In genomic region chr14:84006643-84007137, GRCh38 we compare ENCODE assay signal across 13 cellular contexts.
DNase-seq lines count a peak whose midpoint lies in the region; ATAC-seq and TF ChIP-seq lines count a peak whose summit lies in the region.
"Had no signal": no experiment of that assay in that cellular context is flagged by ENCODE, and none has a peak within 500 bp of the region (broad histone marks: within the 10 kb centered on the region; RNA-seq: fewer than 3 reads in every experiment).

No MANE protein-coding gene starts in this region.

- H3K4me2 ChIP-seq in H9 (ENCODE audit: insufficient read depth, insufficient read length, low read length) = no peak overlapping the region
- no peak overlapping the region for H3K4me2 ChIP-seq in mesendoderm (ENCODE audit: low read length)

- H3K27ac ChIP-seq in H9 (ENCODE audit: insufficient read length, low read depth, low read length) (no peak overlapping the region), mesendoderm (ENCODE audit: low read depth, low read length) (no peak overlapping the region), ascending aorta (no peak overlapping the region)
- H3K27ac ChIP-seq: spleen, uterus had no signal

- H3K4me3 Mint-ChIP-seq in H9 = no peak overlapping the region
- H3K4me3 Mint-ChIP-seq: naive thymus-derived CD4-positive, alpha-beta T cell; T-helper 1 cell treated with Interleukin-12 subunit alpha and Interleukin-12 subunit beta and Interleukin-4 antibody, amounts not matched to agents 30 μg/mL and 1 μg/mL, for 36 hours had no signal

- no peak overlapping the region for H4K91ac ChIP-seq in H9 (ENCODE audit: insufficient read length, low read depth, low read length)

- no peak overlapping the region for H3K14ac ChIP-seq in H9 (ENCODE audit: insufficient read depth, low read length)

- H3K23ac ChIP-seq in H9 (ENCODE audit: insufficient read length, low read depth, low read length) (no peak overlapping the region), mesendoderm (ENCODE audit: low read length) (no peak overlapping the region)

- H3K4me1 ChIP-seq in H9 (ENCODE audit: insufficient read depth, low read length) = no peaks in the 10 kb centered on the region; the same call in 1 of the 2 replicates
- no peaks in the 10 kb centered on the region for H3K4me1 ChIP-seq in adipocyte (ENCODE audit: control insufficient read depth, insufficient read depth, low read length)
- no peaks in the 10 kb centered on the region for H3K4me1 ChIP-seq in mesendoderm (ENCODE audit: control insufficient read depth, low read depth, low read length)
- no peaks in the 10 kb centered on the region for H3K4me1 ChIP-seq in ascending aorta
- H3K4me1 ChIP-seq: uterus had no signal

- no peak overlapping the region for H2BK20ac ChIP-seq in H9 (ENCODE audit: low read depth, low read length, poor library complexity, severe bottlenecking)

- WGBS in H9 (ENCODE audit: extremely low coverage, insufficient read length, low lambda C conversion rate) = no CpG with 5 or more reads among the region's 3 CpGs
- WGBS in mesendoderm (ENCODE audit: extremely low coverage, insufficient coverage, low lambda C conversion rate) = no CpG with 5 or more reads among the region's 3 CpGs

- no peak overlapping the region for H2AFZ ChIP-seq in H9 (ENCODE audit: low read length)

- TF ChIP-seq CTCF in H9 (conservative IDR thresholded peaks at IDR 0.05) = peak; percentile 55; the same call in 2 of the 3 replicates
- TF ChIP-seq CTCF in ascending aorta (IDR thresholded peaks at IDR 0.05) = no peak

- H3K9me3 Mint-ChIP-seq in H9 = no peaks in the 10 kb centered on the region; a peak in 2 of 5 replicates

- H2AK5ac ChIP-seq in H9 (ENCODE audit: insufficient read length, low read length) (no peak overlapping the region), mesendoderm (ENCODE audit: low read length) (no peak overlapping the region)

- H4K20me1 ChIP-seq in H9 (ENCODE audit: control insufficient read depth, insufficient read depth, insufficient read length) = no peaks in the 10 kb centered on the region

- H3K56ac ChIP-seq in H9 (ENCODE audit: insufficient read length, low read depth, low read length) (no peak overlapping the region), mesendoderm (ENCODE audit: low read length) (no peak overlapping the region)

- no peaks in the 10 kb centered on the region for H3K27me3 Mint-ChIP-seq in H9 (ENCODE audit: low read depth)
- H3K27me3 Mint-ChIP-seq: naive thymus-derived CD4-positive, alpha-beta T cell had no signal

- H3K79me1 ChIP-seq in H9 (ENCODE audit: insufficient read depth, low read depth, low read length, poor library complexity, severe bottlenecking) (no peaks in the 10 kb centered on the region), mesendoderm (ENCODE audit: low read length) (no peaks in the 10 kb centered on the region)

- H2BK5ac ChIP-seq in H9 (ENCODE audit: insufficient read length, low read length) (no peak overlapping the region), mesendoderm (ENCODE audit: low read length) (no peak overlapping the region)

- H3K4me1 Mint-ChIP-seq in H9 = peaks cover 0 to 4% of the 10 kb centered on the region in 2 experiments; a peak in 2 of 4 replicates
- H3K4me1 Mint-ChIP-seq: naive thymus-derived CD4-positive, alpha-beta T cell had no signal

- no peak overlapping the region for H3K4me3 ChIP-seq in adipocyte (ENCODE audit: low read length)
- no peak overlapping the region for H3K4me3 ChIP-seq in mesendoderm (ENCODE audit: low read length)
- no peak overlapping the region for H3K4me3 ChIP-seq in ascending aorta
- H3K4me3 ChIP-seq: spleen, uterus had no signal

- H3K4ac ChIP-seq in H9 (ENCODE audit: low read depth, low read length) (no peak overlapping the region), mesendoderm (ENCODE audit: low read depth, low read length) (no peak overlapping the region)

- ATAC-seq in HG03521 (IDR thresholded peaks at IDR 0.05; ENCODE audit: unreplicated experiment) = no peak
- ATAC-seq: naive thymus-derived CD4-positive, alpha-beta T cell had no signal

- H3K36me3 ChIP-seq in adipocyte (ENCODE audit: control insufficient read depth, insufficient read depth, low read length, severe bottlenecking) = no peaks in the 10 kb centered on the region
- H3K36me3 ChIP-seq in mesendoderm (ENCODE audit: control insufficient read depth, insufficient read depth, low read length) = no peaks in the 10 kb centered on the region
- no peaks in the 10 kb centered on the region for H3K36me3 ChIP-seq in ascending aorta
- H3K36me3 ChIP-seq: spleen, uterus had no signal

- H3K79me2 ChIP-seq in H9 (ENCODE audit: insufficient read depth, low read length) = no peaks in the 10 kb centered on the region
- H3K79me2 ChIP-seq in mesendoderm (ENCODE audit: control insufficient read depth, insufficient read depth, low read length) = no peaks in the 10 kb centered on the region

- no peak overlapping the region for H3K27ac Mint-ChIP-seq in H9
- H3K27ac Mint-ChIP-seq: naive thymus-derived CD4-positive, alpha-beta T cell; T-helper 1 cell treated with Interleukin-12 subunit alpha and Interleukin-12 subunit beta and Interleukin-4 antibody, amounts not matched to agents 30 μg/mL and 1 μg/mL, for 36 hours had no signal

- H2BK12ac ChIP-seq in H9 (ENCODE audit: insufficient read length, low read depth, low read length) = no peak overlapping the region

- intact Hi-C loops in ascending aorta (cut with DNase I) = no loop called here

- DNase-seq in H9 (no peak), NCI-H2107 (lab: John Stamatoyannopoulos, UW) (peak; percentile 70), adipocyte (ENCODE audit: low read depth) (peak; percentile 5), mesendoderm (peak; percentile 50), ascending aorta (ENCODE audit: low spot score in 2 of 2) (no peak), germinal center (ENCODE audit: low spot score) (no peak)
- DNase-seq in stimulated activated CD4-positive, alpha-beta T cell treated with anti-CD3 and anti-CD28 coated beads, Interleukin-2, amount 100 ng/mL, for 24 hours = no peak
- DNase-seq: C1 segment of cervical spinal cord; naive thymus-derived CD4-positive, alpha-beta T cell; spleen had no signal

- no peak overlapping the region for H2BK15ac ChIP-seq in H9 (ENCODE audit: low read depth, low read length)
- H2BK15ac ChIP-seq in mesendoderm (replicated peaks; ENCODE audit: low read depth) = no peak overlapping the region

- H3K9me3 ChIP-seq in H9 (ENCODE audit: control insufficient read depth, low read depth, low read length) = no peaks in the 10 kb centered on the region
- no peaks in the 10 kb centered on the region for H3K9me3 ChIP-seq in adipocyte (ENCODE audit: control insufficient read depth, low read length)
- no peaks in the 10 kb centered on the region for H3K9me3 ChIP-seq in ascending aorta
- H3K9me3 ChIP-seq: uterus had no signal

- H3K23me2 ChIP-seq in H9 (ENCODE audit: insufficient read length, low read depth, low read length, poor library complexity, severe bottlenecking) = no peaks in the 10 kb centered on the region

- no peaks in the 10 kb centered on the region; a peak in 1 of 7 replicates for H3K36me3 Mint-ChIP-seq in H9 (ENCODE audit: insufficient read depth in 1 of 3, low read depth in 3 of 3)
- H3K36me3 Mint-ChIP-seq: naive thymus-derived CD4-positive, alpha-beta T cell had no signal

- H3K9ac ChIP-seq in H9 (ENCODE audit: extremely low read depth, insufficient read length, low read length) (no peak overlapping the region), adipocyte (ENCODE audit: low read length) (no peak overlapping the region), mesendoderm (ENCODE audit: low read length) (no peak overlapping the region)

- H4K5ac ChIP-seq in H9 (ENCODE audit: insufficient read length, low read depth, low read length) (no peak overlapping the region), mesendoderm (ENCODE audit: low read length) (no peak overlapping the region)

- H3T11ph ChIP-seq in H9 (ENCODE audit: low read length) = no peak overlapping the region

- H3K18ac ChIP-seq in H9 (ENCODE audit: insufficient read length, low read depth, low read length) = no peak overlapping the region
- no peak overlapping the region for H3K18ac ChIP-seq in mesendoderm (ENCODE audit: low read length)

- H2BK120ac ChIP-seq in H9 (ENCODE audit: low read depth, low read length, poor library complexity, severe bottlenecking) = no peak overlapping the region
- H2BK120ac ChIP-seq in mesendoderm (ENCODE audit: low read depth, low read length) = no peak overlapping the region

- H3K27me3 ChIP-seq in H9 (ENCODE audit: insufficient read depth, low read length) (no peaks in the 10 kb centered on the region), adipocyte (replicated peaks; ENCODE audit: control insufficient read depth, insufficient read depth, low read length) (no peaks in the 10 kb centered on the region), mesendoderm (ENCODE audit: insufficient read depth, low read length, poor library complexity) (no peaks in the 10 kb centered on the region), ascending aorta (no peaks in the 10 kb centered on the region)
- H3K27me3 ChIP-seq: spleen, uterus had no signal

- no peak overlapping the region for H4K8ac ChIP-seq in H9 (replicated peaks; ENCODE audit: insufficient read length, low read depth, low read length)
- no peak overlapping the region for H4K8ac ChIP-seq in mesendoderm (ENCODE audit: low read depth, low read length)

Comparison
In these comparisons a context has a peak if more than half of its experiments do, and no peak if none do; other contexts are left out.
1. DNase-seq: peak in NCI-H2107 (single experiment), adipocyte (single experiment) and mesendoderm (single experiment); none in H9 (single experiment), ascending aorta (0 of 2), germinal center (single experiment) and stimulated activated CD4-positive, alpha-beta T cell treated with anti-CD3 and anti-CD28 coated beads, Interleukin-2, amount 100 ng/mL, for 24 hours (0 of 2).